ENCODE assay signal across 1 cellular context in genomic region chr19:40803170-40803856, GRCh38.
TF ChIP-seq lines count a peak whose summit lies in the region.

No MANE protein-coding gene starts in this region.

TF ChIP-seq in K562, 482 proteins besides CTCF, POLR2A, EP300 and RAD21:
- peak; percentile 23 for TF ChIP-seq POLR2B (IDR thresholded peaks at IDR 0.05; ENCODE audit: low read depth, partially characterized antibody)
- peak; percentile 29 for TF ChIP-seq RBFOX2 (IDR thresholded peaks at IDR 0.05; ENCODE audit: low read depth, low read length)
- TF ChIP-seq ESRRA (IDR thresholded peaks at IDR 0.05; ENCODE audit: borderline replicate concordance, low read depth) = peak; percentile 75
- peak; percentile 17; the same call in 1 of the 2 replicates for TF ChIP-seq ZFX (CRISPR knock-in tag; IDR thresholded peaks at IDR 0.05)
- TF ChIP-seq PML (IDR thresholded peaks at IDR 0.05; ENCODE audit: low read length) = peak; percentile 27; the same call in 1 of the 2 replicates
- no peak for TF ChIP-seq ZNF239 (CRISPR knock-in tag; IDR thresholded peaks at IDR 0.05)
- TF ChIP-seq POLR2H (tag; IDR thresholded peaks at IDR 0.05; ENCODE audit: low read depth) = no peak
